1 cellular context compared by ENCODE assay signal in the genomic region with DNA sequence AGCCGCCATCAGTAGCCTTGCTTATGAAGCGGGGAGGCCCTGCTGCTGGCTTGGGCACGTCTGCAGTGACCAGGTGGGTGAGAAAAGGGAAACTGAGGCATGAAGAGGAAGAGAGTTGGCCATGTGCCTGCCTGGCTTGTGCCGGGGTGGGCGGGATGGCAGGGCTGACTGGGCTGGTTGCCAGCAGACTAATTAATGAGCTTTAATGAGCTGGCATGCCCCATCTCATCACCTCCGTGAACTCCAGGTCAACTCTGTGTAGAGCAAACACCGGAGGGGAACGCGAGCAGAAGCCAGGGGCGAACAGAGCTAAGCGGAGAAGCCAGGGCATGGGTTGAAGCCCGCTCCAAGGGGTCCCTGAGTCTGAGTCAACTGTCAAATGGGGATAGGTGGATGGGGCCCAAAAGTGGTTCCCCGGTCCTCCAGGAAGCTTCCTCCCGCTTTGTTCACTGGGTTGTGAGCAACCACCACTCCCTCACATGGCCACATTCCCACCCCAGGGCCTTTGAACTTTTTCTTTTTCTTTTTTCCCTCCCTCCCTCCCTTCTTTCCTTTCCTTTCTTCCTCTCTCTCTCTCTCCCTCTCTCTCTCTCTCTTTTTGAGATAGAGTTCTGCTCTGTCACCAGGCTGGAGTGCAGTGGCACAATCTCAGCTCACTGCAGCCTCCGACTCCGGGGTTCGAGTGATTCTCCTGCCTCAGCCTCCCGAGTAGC.
TF ChIP-seq lines count a peak whose summit lies in the region.

No MANE protein-coding gene starts in this region.

TF ChIP-seq in HepG2, 621 proteins besides CTCF, POLR2A, EP300 and RAD21:
- TF ChIP-seq POLR2G (IDR thresholded peaks at IDR 0.05; ENCODE audit: low read depth, low read length) (0 out of 2 replicates have a peak, but pooled peaks have one; percentile 0), AGO2 (optimal IDR thresholded peaks at IDR 0.05; ENCODE audit: low read depth, low read length) (peak; percentile 75), HDAC2 (CRISPR knock-in tag; IDR thresholded peaks at IDR 0.05) (no peak)
TF ChIP-seq in HepG2: peak in this region for 2.
